In the genomic region with DNA sequence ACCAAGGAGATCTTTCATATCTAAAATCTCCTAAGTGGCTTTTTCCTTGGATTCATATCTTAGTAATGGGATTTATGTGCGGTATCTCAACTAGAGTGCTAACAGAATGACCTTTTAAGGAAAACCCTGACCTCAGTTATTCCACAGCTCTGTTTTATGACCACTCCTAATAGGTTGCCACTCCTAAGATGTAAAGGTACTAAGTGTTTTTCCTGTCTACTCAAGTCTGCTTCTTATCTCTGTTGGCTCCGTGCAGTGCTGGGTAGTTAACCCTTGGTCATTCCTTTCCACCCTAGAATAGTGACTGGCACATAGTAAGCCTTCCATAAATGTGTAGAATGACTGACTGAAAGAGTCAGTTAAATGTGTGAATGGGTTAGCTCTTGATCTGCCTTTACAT, we compare ENCODE assay signal across 15 cellular contexts.
"Had no signal": no experiment of that assay in that cellular context is flagged by ENCODE, and none has a peak within 500 bp of the region (broad histone marks: within the 10 kb centered on the region; RNA-seq: fewer than 3 reads in every experiment).

No MANE protein-coding gene starts in this region.

- H2AFZ ChIP-seq: parathyroid adenoma had no signal

- H3K9me3 Mint-ChIP-seq: activated T-cell treated with anti-CD3 and anti-CD28 coated beads, Interleukin-2, amount 50 U/mL, for 72 hours; naive B cell had no signal

- H3K27ac ChIP-seq: gastroesophageal sphincter, heart right ventricle, parathyroid adenoma, tibial artery had no signal

- H3K9ac ChIP-seq: parathyroid adenoma had no signal

- H3K36me3 ChIP-seq: gastroesophageal sphincter, tibial artery had no signal

- H3K4me3 ChIP-seq: gastroesophageal sphincter, heart right ventricle, tibial artery had no signal

- H3K4me3 Mint-ChIP-seq: activated CD8-positive, alpha-beta T cell treated with anti-CD3 and anti-CD28 coated beads, Interleukin-2, amount 10 ng/mL, durations not matched to agents 7 days and 5 days; activated T-cell treated with anti-CD3 and anti-CD28 coated beads, Interleukin-2, amount 50 U/mL, for 72 hours; naive B cell had no signal

- H3K9me3 ChIP-seq: gastroesophageal sphincter, heart right ventricle, tibial artery had no signal

- H3K27ac Mint-ChIP-seq: activated CD8-positive, alpha-beta T cell treated with anti-CD3 and anti-CD28 coated beads, Interleukin-2, amount 10 ng/mL, durations not matched to agents 7 days and 5 days; activated T-cell treated with anti-CD3 and anti-CD28 coated beads, Interleukin-2, amount 50 U/mL, for 72 hours had no signal

- H3K27me3 Mint-ChIP-seq: naive B cell had no signal

- ATAC-seq: activated CD8-positive, alpha-beta T cell treated with anti-CD3 and anti-CD28 coated beads, Interleukin-2, amount 10 ng/mL, durations not matched to agents 7 days and 5 days; activated T-cell treated with anti-CD3 and anti-CD28 coated beads, Interleukin-2, amount 50 U/mL, for 72 hours; gastroesophageal sphincter; heart right ventricle; left lobe of liver had no signal

- DNase-seq: activated CD4-positive, alpha-beta T cell treated with anti-CD3 and anti-CD28 coated beads for 4 hours; activated CD8-positive, alpha-beta memory T cell treated with anti-CD3 and anti-CD28 coated beads, Interleukin-2, amount 50 U/mL, for 4 hours; activated CD8-positive, alpha-beta T cell treated with anti-CD3 and anti-CD28 coated beads, Interleukin-2, amount 10 ng/mL, durations not matched to agents 7 days and 5 days; activated gamma-delta T cell treated with Interleukin-2 at 50 U/mL for 16 hours; activated T-cell treated with anti-CD3 and anti-CD28 coated beads, Interleukin-2, amount 50 U/mL, for 72 hours; dermis blood vessel endothelial cell; heart right ventricle; naive B cell; stimulated activated CD4-positive, alpha-beta T cell treated with anti-CD3 and anti-CD28 coated beads, Interleukin-12 subunit alpha, Interleukin-12 subunit beta, amount 100 ng/mL, for 4 hours; stimulated activated CD4-positive, alpha-beta T cell treated with anti-CD3 and anti-CD28 coated beads, Interleukin-2, amount 100 ng/mL, for 24 hours; stimulated activated naive CD4-positive, alpha-beta T cell; tibial artery had no signal

- H3K4me1 ChIP-seq: gastroesophageal sphincter, parathyroid adenoma, tibial artery had no signal
